ENCODE assay signal across 36 cellular contexts in genomic region chr14:40889126-40889525, GRCh38.
"Had no signal": no experiment of that assay in that cellular context is flagged by ENCODE, and none has a peak within 500 bp of the region (broad histone marks: within the 10 kb centered on the region; RNA-seq: fewer than 3 reads in every experiment).

No MANE protein-coding gene starts in this region.

- H3K9me3 ChIP-seq: MG63 had no signal

- H3K4me3 ChIP-seq: MG63 had no signal

- H3K36me3 ChIP-seq: MG63 had no signal

- H3K27me3 ChIP-seq: MG63 had no signal

- DNase-seq: Karpas-422, Kasumi-1, MG63, MV-4-11, NCI-H1048, NCI-H1092, NCI-H1092 treated with DMSO at 0.1 percent for 48 hours, NCI-H1105, NCI-H1105 treated with DMSO at 0.1 percent for 48 hours, NCI-H1417, NCI-H1417 treated with DMSO at 0.1 percent for 48 hours, NCI-H1436, NCI-H1436 treated with DMSO at 0.1 percent for 48 hours, NCI-H146, NCI-H1694, NCI-H1694 treated with DMSO at 0.1 percent for 48 hours, NCI-H187, NCI-H187 treated with DMSO at 0.1 percent for 48 hours, NCI-H1930, NCI-H2029, NCI-H2029 treated with DMSO at 0.1 percent for 48 hours, NCI-H2081, NCI-H2081 treated with DMSO at 0.1 percent for 48 hours, NCI-H2107, NCI-H2171, NCI-H2171 treated with DMSO at 0.1 percent for 48 hours, NCI-H2227 treated with DMSO at 0.1 percent for 48 hours, NCI-H226, NCI-H345, NCI-H446, NCI-H446 treated with DMSO at 0.1 percent for 48 hours, NCI-H510A, NCI-H510A treated with DMSO at 0.1 percent for 48 hours, NCI-H524, NCI-H524 treated with DMSO at 0.1 percent for 48 hours, NCI-H526 had no signal
